28 cellular contexts compared by ENCODE assay signal in genomic region chr7:98863601-98864000, GRCh38. TPM values are rescaled to one million over a fixed set of nuclear protein-coding genes. Genes with fewer than 3 reads are reported as not detected.
"Had no signal": no experiment of that assay in that cellular context is flagged by ENCODE, and none has a peak within 500 bp of the region (broad histone marks: within the 10 kb centered on the region; RNA-seq: fewer than 3 reads in every experiment).

No MANE protein-coding gene starts in this region.

- H3K9me3 Mint-ChIP-seq: stimulated activated effector memory CD8-positive, alpha-beta T cell treated with anti-CD3 and anti-CD28 coated beads, Interleukin-12 subunit alpha, Interleukin-12 subunit beta, amount 100 ng/mL, for 72 hours; stimulated activated memory B cell treated with anti-CD40 and anti-IgM and Interleukin-4, amounts not matched to agents 10 μg/mL and 1 μg/mL and 100 μg/mL, for 72 hours; stimulated activated naive B cell treated with anti-CD40 and anti-IgM and Interleukin-4, amounts not matched to agents 10 μg/mL and 1 μg/mL and 100 μg/mL, for 72 hours; stimulated activated naive CD8-positive, alpha-beta T cell treated with anti-CD3 and anti-CD28 coated beads, Interleukin-15, amount 100 ng/mL, for 72 hours; stimulated activated naive CD8-positive, alpha-beta T cell treated with anti-CD3 and anti-CD28 coated beads, Interleukin-15, Interleukin-2, amounts not matched to agents 100 ng/mL and 50 ng/mL, for 24 hours; type B pancreatic cell had no signal

- H3K27ac Mint-ChIP-seq: stimulated activated effector memory CD8-positive, alpha-beta T cell treated with anti-CD3 and anti-CD28 coated beads, Interleukin-12 subunit alpha, Interleukin-12 subunit beta, amount 100 ng/mL, for 72 hours; stimulated activated memory B cell treated with anti-CD40 and anti-IgM and Interleukin-4, amounts not matched to agents 10 μg/mL and 1 μg/mL and 100 μg/mL, for 72 hours; stimulated activated naive B cell treated with anti-CD40 and anti-IgM and Interleukin-4, amounts not matched to agents 10 μg/mL and 1 μg/mL and 100 μg/mL, for 72 hours; stimulated activated naive CD8-positive, alpha-beta T cell treated with anti-CD3 and anti-CD28 coated beads, Interleukin-15, amount 100 ng/mL, for 72 hours; stimulated activated naive CD8-positive, alpha-beta T cell treated with anti-CD3 and anti-CD28 coated beads, Interleukin-15, Interleukin-2, amounts not matched to agents 100 ng/mL and 50 ng/mL, for 24 hours; type B pancreatic cell had no signal

- H3K4me1 ChIP-seq: suprapubic skin, thyroid gland, transverse colon, uterus, vagina had no signal

- H3K4me1 Mint-ChIP-seq: stimulated activated effector memory CD8-positive, alpha-beta T cell treated with anti-CD3 and anti-CD28 coated beads, Interleukin-12 subunit alpha, Interleukin-12 subunit beta, amount 100 ng/mL, for 72 hours; stimulated activated memory B cell treated with anti-CD40 and anti-IgM and Interleukin-4, amounts not matched to agents 10 μg/mL and 1 μg/mL and 100 μg/mL, for 72 hours; stimulated activated naive B cell treated with anti-CD40 and anti-IgM and Interleukin-4, amounts not matched to agents 10 μg/mL and 1 μg/mL and 100 μg/mL, for 72 hours; stimulated activated naive CD8-positive, alpha-beta T cell treated with anti-CD3 and anti-CD28 coated beads, Interleukin-15, amount 100 ng/mL, for 72 hours had no signal

- H3K4me3 ChIP-seq: stomach, suprapubic skin, testis, thoracic aorta, thyroid gland, tibial artery, tibial nerve, transverse colon, upper lobe of left lung, upper lobe of right lung, uterus, vagina had no signal

- DNase-seq: stimulated activated CD4-positive, alpha-beta T cell treated with anti-CD3 and anti-CD28 coated beads, Interleukin-2, amount 100 ng/mL, for 48 hours; stimulated activated CD4-positive, alpha-beta T cell treated with anti-CD3 and anti-CD28 coated beads, Interleukin-4, amount 100 ng/mL, for 1 hour; stimulated activated CD4-positive, alpha-beta T cell treated with anti-CD3 and anti-CD28 coated beads, Interleukin-4, amount 100 ng/mL, for 24 hours; stimulated activated CD4-positive, alpha-beta T cell treated with anti-CD3 and anti-CD28 coated beads, Interleukin-4, amount 100 ng/mL, for 4 hours; stimulated activated CD8-positive, alpha-beta memory T cell treated with anti-CD3 and anti-CD28 coated beads, Interleukin-4, amount 100 ng/mL, for 48 hours; stimulated activated naive B cell treated with anti-CD40 and anti-IgM and Interleukin-4, amounts not matched to agents 10 μg/mL and 1 μg/mL and 100 μg/mL, for 72 hours; stimulated activated naive CD4-positive, alpha-beta T cell; stimulated activated naive CD4-positive, alpha-beta T cell treated with Interleukin-2 at 50 U/mL for 16 hours; stimulated activated naive CD8-positive, alpha-beta T cell treated with anti-CD3 and anti-CD28 coated beads, Interleukin-15, amount 100 ng/mL, for 72 hours; stimulated activated naive CD8-positive, alpha-beta T cell treated with anti-CD3 and anti-CD28 coated beads, Interleukin-15, Interleukin-2, amounts not matched to agents 100 U/mL and 50 U/mL, for 24 hours; stomach; substantia nigra; testis; thyroid gland; tibial artery; transverse colon; upper lobe of right lung; uterus had no signal

- H3K36me3 ChIP-seq: stomach, suprapubic skin, thoracic aorta, thyroid gland, tibial artery, tibial nerve, transverse colon, upper lobe of left lung, upper lobe of right lung, uterus, vagina had no signal

- H3K27me3 ChIP-seq: testis, thyroid gland, tibial artery, upper lobe of left lung, upper lobe of right lung, uterus, vagina had no signal

- ATAC-seq: stimulated activated effector memory CD8-positive, alpha-beta T cell treated with anti-CD3 and anti-CD28 coated beads, Interleukin-12 subunit alpha, Interleukin-12 subunit beta, amount 100 ng/mL, for 72 hours; stimulated activated memory B cell treated with anti-CD40 and anti-IgM and Interleukin-4, amounts not matched to agents 10 μg/mL and 1 μg/mL and 100 μg/mL, for 72 hours; stimulated activated naive B cell treated with anti-CD40 and anti-IgM and Interleukin-4, amounts not matched to agents 10 μg/mL and 1 μg/mL and 100 μg/mL, for 72 hours; stimulated activated naive CD8-positive, alpha-beta T cell treated with anti-CD3 and anti-CD28 coated beads, Interleukin-15, amount 100 ng/mL, for 72 hours; stimulated activated naive CD8-positive, alpha-beta T cell treated with anti-CD3 and anti-CD28 coated beads, Interleukin-15, Interleukin-2, amounts not matched to agents 100 U/mL and 50 U/mL, for 24 hours; upper lobe of right lung had no signal

- H3K9me3 ChIP-seq: stomach, suprapubic skin, testis, thoracic aorta, thyroid gland, tibial artery, tibial nerve, transverse colon, upper lobe of left lung, upper lobe of right lung, uterus, vagina had no signal

- H3K4me3 Mint-ChIP-seq: stimulated activated effector memory CD8-positive, alpha-beta T cell treated with anti-CD3 and anti-CD28 coated beads, Interleukin-12 subunit alpha, Interleukin-12 subunit beta, amount 100 ng/mL, for 72 hours; stimulated activated memory B cell treated with anti-CD40 and anti-IgM and Interleukin-4, amounts not matched to agents 10 μg/mL and 1 μg/mL and 100 μg/mL, for 72 hours; stimulated activated naive B cell treated with anti-CD40 and anti-IgM and Interleukin-4, amounts not matched to agents 10 μg/mL and 1 μg/mL and 100 μg/mL, for 72 hours; stimulated activated naive CD8-positive, alpha-beta T cell treated with anti-CD3 and anti-CD28 coated beads, Interleukin-15, amount 100 ng/mL, for 72 hours; stimulated activated naive CD8-positive, alpha-beta T cell treated with anti-CD3 and anti-CD28 coated beads, Interleukin-15, Interleukin-2, amounts not matched to agents 100 ng/mL and 50 ng/mL, for 24 hours; type B pancreatic cell had no signal

- H3K27ac ChIP-seq: stomach, suprapubic skin, testis, thyroid gland, tibial nerve, transverse colon, upper lobe of left lung, upper lobe of right lung, uterus, vagina had no signal

- H3K36me3 Mint-ChIP-seq: stimulated activated effector memory CD8-positive, alpha-beta T cell treated with anti-CD3 and anti-CD28 coated beads, Interleukin-12 subunit alpha, Interleukin-12 subunit beta, amount 100 ng/mL, for 72 hours; stimulated activated memory B cell treated with anti-CD40 and anti-IgM and Interleukin-4, amounts not matched to agents 10 μg/mL and 1 μg/mL and 100 μg/mL, for 72 hours; type B pancreatic cell had no signal

RNA-seq across cellular contexts. Expression of gene TMEM130, which starts 6.2 kb away (rescaled TPM):
- total RNA-seq: subcutaneous adipose tissue, suprapubic skin had no signal
